ENCODE assay signal across 14 cellular contexts in the genomic region with DNA sequence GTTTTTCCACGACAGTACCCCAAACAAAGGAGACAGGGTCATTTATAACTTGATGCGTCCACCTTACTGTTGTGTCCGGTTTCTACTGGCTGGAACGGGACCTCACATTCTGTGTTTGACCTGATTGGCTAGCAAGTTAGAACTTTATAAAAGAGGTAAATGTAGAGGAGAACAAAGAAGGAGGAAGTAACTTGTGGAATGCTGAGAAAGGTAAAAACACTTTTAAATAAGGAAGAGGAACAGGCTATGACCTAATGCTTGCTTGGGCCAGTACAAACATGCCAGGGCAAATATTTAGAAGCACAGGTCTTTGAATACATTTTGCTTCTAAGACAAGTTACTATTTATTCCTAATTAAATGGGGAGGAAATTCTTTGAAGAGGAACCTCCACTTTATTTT.
"Had no signal": no experiment of that assay in that cellular context is flagged by ENCODE, and none has a peak within 500 bp of the region (broad histone marks: within the 10 kb centered on the region; RNA-seq: fewer than 3 reads in every experiment).

No MANE protein-coding gene starts in this region.

- H3K4me1 ChIP-seq: ascending aorta, heart right ventricle, left ventricle myocardium inferior, thyroid gland had no signal

- H3K27me3 ChIP-seq: ascending aorta, cardiac muscle cell, heart right ventricle, thyroid gland had no signal

- DNase-seq: activated CD4-positive, alpha-beta memory T cell treated with anti-CD3 and anti-CD28 coated beads for 36 hours; activated CD8-positive, alpha-beta memory T cell treated with anti-CD3 and anti-CD28 coated beads, Interleukin-2, amount 10 ng/mL, durations not matched to agents 7 days and 5 days; activated naive CD4-positive, alpha-beta T cell treated with anti-CD3 and anti-CD28 coated beads for 36 hours; activated T-cell treated with anti-CD3 and anti-CD28 coated beads, Interleukin-2, amount 50 U/mL, for 1 hour; heart right ventricle; islet precursor cell; left ventricle myocardium inferior; mesenchymal stem cell; naive thymus-derived CD8-positive, alpha-beta T cell; retina; thyroid gland had no signal

- H3K36me3 ChIP-seq: ascending aorta, cardiac muscle cell, heart right ventricle, left ventricle myocardium inferior, thyroid gland had no signal

- ATAC-seq: activated CD8-positive, alpha-beta memory T cell treated with anti-CD3 and anti-CD28 coated beads, Interleukin-2, amount 10 ng/mL, durations not matched to agents 7 days and 5 days; heart right ventricle; naive thymus-derived CD8-positive, alpha-beta T cell; stimulated activated effector memory CD8-positive, alpha-beta T cell treated with anti-CD3 and anti-CD28 coated beads, Interleukin-12 subunit alpha, Interleukin-12 subunit beta, amount 100 ng/mL, for 72 hours had no signal

- H3K27ac ChIP-seq: ascending aorta, cardiac muscle cell, heart right ventricle, left ventricle myocardium inferior, thyroid gland had no signal

- H3K9me3 ChIP-seq: ascending aorta, heart right ventricle, left ventricle myocardium inferior, thyroid gland had no signal

- H3K4me3 ChIP-seq: ascending aorta, cardiac muscle cell, heart right ventricle, left ventricle myocardium inferior, thyroid gland had no signal
